10 cellular contexts compared by ENCODE assay signal in genomic region chr3:32249184-32249782, GRCh38.
DNase-seq lines count a peak whose midpoint lies in the region; ATAC-seq, FAIRE-seq and TF ChIP-seq lines count a peak whose summit lies in the region.
"Had no signal": no experiment of that assay in that cellular context is flagged by ENCODE, and none has a peak within 500 bp of the region (broad histone marks: within the 10 kb centered on the region; RNA-seq: fewer than 3 reads in every experiment).

No MANE protein-coding gene starts in this region.

- FAIRE-seq in RCC 7860 (lab: Jason Lieb, UNC): peak; percentile 97

- H3K4me3 ChIP-seq in retinal pigment epithelial cell (ENCODE audit: low read length): no peak overlapping the region

- ATAC-seq in GM21360 (IDR thresholded peaks at IDR 0.05; ENCODE audit: unreplicated experiment): no peak

- no peak for TF ChIP-seq CTCF in retinal pigment epithelial cell (conservative IDR thresholded peaks at IDR 0.05; ENCODE audit: low read depth, low read length)

- peak; percentile 92 for DNase-seq in HCEC 1CT
- DNase-seq in RCC 7860 (ENCODE audit: low spot score): peak; percentile 86
- peak; percentile 2 for DNase-seq in ecto neural progenitor cell (ENCODE audit: low spot score)
- peak; percentile 79 for DNase-seq in retinal pigment epithelial cell (ENCODE audit: low read depth)
- no peak for DNase-seq in NCI-H345 treated with DMSO at 0.1 percent for 48 hours (lab: John Stamatoyannopoulos, UW; ENCODE audit: unreplicated experiment)
- DNase-seq in NCI-H1048 (lab: John Stamatoyannopoulos, UW): no peak
- DNase-seq in D341Med (ENCODE audit: low spot score): no peak
- DNase-seq: activated T-cell treated with anti-CD3 and anti-CD28 coated beads, Interleukin-2, amount 50 U/mL, for 1 hour; SHP77 had no signal

Comparison
In these comparisons a context has a peak if more than half of its experiments do, and no peak if none do; other contexts are left out.
1. DNase-seq: peak in HCEC 1CT (single experiment), RCC 7860 (single experiment), ecto neural progenitor cell (single experiment) and retinal pigment epithelial cell (single experiment); none in NCI-H345 treated with DMSO at 0.1 percent for 48 hours (single experiment), NCI-H1048 (single experiment) and D341Med (single experiment).